8 cellular contexts compared by ENCODE assay signal in genomic region chr6:31114970-31115849, GRCh38. TPM values are rescaled to one million over a fixed set of nuclear protein-coding genes. Genes with fewer than 3 reads are reported as not detected.
DNase-seq lines count a peak whose midpoint lies in the region; ATAC-seq, FAIRE-seq and TF ChIP-seq lines count a peak whose summit lies in the region.

No MANE protein-coding gene starts in this region.

- no peak overlapping the region for H3K27ac Mint-ChIP-seq in activated CD8-positive, alpha-beta T cell treated with anti-CD3 and anti-CD28 coated beads for 36 hours

- BruUV-seq in K562 (replicated peaks; lab: Mats Ljungman, UMichigan): no TSS peak

- no peaks in the 10 kb centered on the region for H3K27me3 Mint-ChIP-seq in activated CD8-positive, alpha-beta T cell treated with anti-CD3 and anti-CD28 coated beads for 36 hours

- CTCF ChIA-PET in K562 (lab: Yijun Ruan, JAX; ENCODE audit: low intra/inter-chr PET ratio): interaction anchor here (0.7 kb wide), 1 partner anchor 95 kb away, joined by 3 read pairs; no protein-coding TSS in a partner anchor
- CTCF ChIA-PET in activated CD8-positive, alpha-beta T cell treated with anti-CD3 and anti-CD28 coated beads for 36 hours (lab: Charles Lee): interaction anchor here (1.0 to 1.6 kb wide), 3 partner anchors 14 to 200 kb away, joined by 3 to 5 read pairs (median 4); no protein-coding TSS in a partner anchor

- ATAC-seq in K562: peak; percentile 89
- ATAC-seq in activated CD8-positive, alpha-beta T cell treated with anti-CD3 and anti-CD28 coated beads for 36 hours: no peak
- ATAC-seq in HG02571 (IDR thresholded peaks at IDR 0.05; ENCODE audit: unreplicated experiment): no peak

- H3K27ac ChIP-seq in K562 (ENCODE audit: extremely low read depth, low read depth, low read length) (no peak overlapping the region), tibial artery (peak overlapping the region; percentile 74 to 75)

- DNase-seq in HS-27A (ENCODE audit: low read depth) (peak; percentile 53), K562 (ENCODE audit: extremely low read depth in 1 of 4, low spot score in 3 of 4) (peak in 2 of 4 experiments; percentile 43 to 48), kidney glomerular epithelial cell (lab: John Stamatoyannopoulos, UW) (peak; percentile 45), tibial artery (no peak), KBM-7 (no peak), GOT3 (lab: John Stamatoyannopoulos, UW) (no peak)
- DNase-seq in activated CD8-positive, alpha-beta T cell treated with anti-CD3 and anti-CD28 coated beads for 36 hours: no peak

- H3K79me2 ChIP-seq in K562 (ENCODE audit: control insufficient read depth, insufficient read depth, low read length): no peaks in the 10 kb centered on the region

- no peak overlapping the region; the same call in 1 of the 2 replicates for H3K4me2 ChIP-seq in K562 (ENCODE audit: insufficient read depth, low read length)

- H4K20me1 ChIP-seq in K562 (replicated peaks; ENCODE audit: control insufficient read depth, insufficient read depth, low read length): no peaks in the 10 kb centered on the region

- no peaks in the 10 kb centered on the region for H3K4me1 Mint-ChIP-seq in activated CD8-positive, alpha-beta T cell treated with anti-CD3 and anti-CD28 coated beads for 36 hours (ENCODE audit: low read depth)

- H3K4me3 ChIP-seq in K562 (no peak overlapping the region), tibial artery (peak overlapping the region; percentile 36 to 47)

- 3% methylated on average over 8 of the region's 9 CpGs for WGBS in K562 (ENCODE audit: insufficient coverage, low coverage, missing lambda C conversion rate)

- H3K9me3 ChIP-seq in K562 (replicated peaks; ENCODE audit: control insufficient read depth, insufficient read depth, low read depth, low read length) (no peaks in the 10 kb centered on the region), tibial artery (no peaks in the 10 kb centered on the region)

- H3K4me1 ChIP-seq in K562 (replicated peaks in 1 of 2; ENCODE audit: control insufficient read depth in 2 of 2, insufficient read depth in 2 of 2, low read length in 2 of 2) (peaks cover 0 to 2% of the 10 kb centered on the region in 2 experiments; a peak in 2 of 5 replicates), tibial artery (peaks cover 0 to 45% (median 31%) of the 10 kb centered on the region in 4 donors)

- TF ChIP-seq RAD21 in K562 (CRISPR knock-in tag; conservative IDR thresholded peaks at IDR 0.05 in 1 of 2, IDR thresholded peaks at IDR 0.05 in 1 of 2): peak; percentile 32 to 53; a peak in 3 of 4 replicates

- in situ Hi-C loops in K562 (cut with MboI): no loop called here
- in situ Hi-C loops in KBM-7 (cut with MboI; ENCODE audit: low pct_unique_long_range_greater_than_20kb, low sequenced_read_pairs): no loop called here

- H3K9me1 ChIP-seq in K562 (ENCODE audit: control insufficient read depth, insufficient read depth, low read length): no peaks in the 10 kb centered on the region

- no peaks in the 10 kb centered on the region for H3K36me3 Mint-ChIP-seq in activated CD8-positive, alpha-beta T cell treated with anti-CD3 and anti-CD28 coated beads for 36 hours (ENCODE audit: low read depth)

- FAIRE-seq in K562 (lab: Jason Lieb, UNC): peak; percentile 88

- no peaks in the 10 kb centered on the region for H3K36me3 ChIP-seq in K562 (ENCODE audit: control insufficient read depth, insufficient read depth, low read length)
- no peaks in the 10 kb centered on the region for H3K36me3 ChIP-seq in tibial artery

- no peak overlapping the region for H2AFZ ChIP-seq in K562 (ENCODE audit: low read depth, low read length)

- POLR2A ChIA-PET in K562 (lab: Yijun Ruan, JAX): interaction anchor here (0.6 to 1.8 kb wide), 6 partner anchors 10 to 763 kb away, joined by 3 to 5 read pairs (median 4); no protein-coding TSS in a partner anchor
- POLR2A ChIA-PET in activated CD8-positive, alpha-beta T cell treated with anti-CD3 and anti-CD28 coated beads for 36 hours (lab: Charles Lee): no interaction called here

- intact Hi-C loops in K562 (cut with micrococcal nuclease): no loop called here
- intact Hi-C loops in tibial artery (cut with DNase I; ENCODE audit: low total_unique reads): no loop called here
- intact Hi-C loops in activated CD8-positive, alpha-beta T cell treated with anti-CD3 and anti-CD28 coated beads for 36 hours (cut with micrococcal nuclease): no loop called here

- H3K9me3 Mint-ChIP-seq in activated CD8-positive, alpha-beta T cell treated with anti-CD3 and anti-CD28 coated beads for 36 hours: no peaks in the 10 kb centered on the region

- H3K4me3 Mint-ChIP-seq in activated CD8-positive, alpha-beta T cell treated with anti-CD3 and anti-CD28 coated beads for 36 hours: no peak overlapping the region

- peak; percentile 50 to 66 (median 56); a peak in 5 of 6 replicates for TF ChIP-seq CTCF in K562 (IDR thresholded peaks at IDR 0.05 in 2 of 3, conservative IDR thresholded peaks at IDR 0.05 in 1 of 3; ENCODE audit: insufficient read depth in 2 of 3, low read depth in 1 of 3, low read length in 3 of 3)
- TF ChIP-seq CTCF in tibial artery (IDR thresholded peaks at IDR 0.05): no peak
- no peak for TF ChIP-seq CTCF in activated CD8-positive, alpha-beta T cell treated with anti-CD3 and anti-CD28 coated beads for 36 hours (IDR thresholded peaks at IDR 0.05)

- H3K9ac ChIP-seq in K562 (ENCODE audit: insufficient read depth in 1 of 2, low read depth in 2 of 2, low read length in 2 of 2): no peak overlapping the region

- no peak for TF ChIP-seq EP300 in K562 (IDR thresholded peaks at IDR 0.05; ENCODE audit: low read length)

- H3K27me3 ChIP-seq in K562 (ENCODE audit: control insufficient read depth in 2 of 2, insufficient read depth in 2 of 2, low read length in 2 of 2): peaks cover 61 to 86% of the 10 kb centered on the region in 2 experiments
- no peaks in the 10 kb centered on the region for H3K27me3 ChIP-seq in tibial artery

- TF ChIP-seq POLR2A in K562 (conservative IDR thresholded peaks at IDR 0.05): no peak

RNA-seq across cellular contexts. Expression of gene PSORS1C1, which starts 0.6 kb away (rescaled TPM):
- 0.49 TPM in 1 of 2 replicates, not detected in the other for total RNA-seq in K562 (2011; cell fraction: chromatin; rRNA removed; ENCODE audit: low replicate concordance)
- 0.39 and 1.2 TPM in 2 replicates for total RNA-seq in K562 (2011; cell fraction: nucleolus; rRNA removed)
- 0.53 TPM in 1 of 2 replicates, not detected in the other for total RNA-seq in K562 (2011; cell fraction: nucleoplasm; rRNA removed)
- total RNA-seq in K562 (2014; rRNA removed): not detected in 2 replicates
- not detected in 2 replicates for total RNA-seq in K562 (2014; rRNA removed; fragmentation: Illumina TruSeq; extraction: Trizol)
- total RNA-seq in K562 (2015; rRNA removed; fragmentation: Illumina TruSeq; extraction: Trizol): not detected in 2 replicates
- total RNA-seq in K562 (2021): not detected in 2 replicates
- 0.14 TPM in 1 of 2 replicates, not detected in the other for polyA plus RNA-seq in K562 (2011; rRNA removed)
- 0.10 TPM in 1 of 2 replicates, not detected in the other for polyA plus RNA-seq in K562 (2011; cell fraction: cytosol; rRNA removed)
- 0.39 and 0.75 TPM in 2 replicates for polyA plus RNA-seq in K562 (2011; cell fraction: nucleus; rRNA removed)
- polyA plus RNA-seq in K562 (2012): 0.14 and 0.34 TPM in 2 replicates
- not detected in 2 replicates for polyA plus RNA-seq in K562 (2014; fragmentation: Illumina TruSeq; extraction: Trizol)
- polyA plus RNA-seq in K562 (2014; fragmentation: Nextera tagmentation; extraction: Ambion mirVana): under 1 TPM in 1 of 2 experiments, not detected in 1; 0.11 TPM
- polyA plus RNA-seq in K562 (2014; rRNA removed): 0.27 TPM in 1 of 2 replicates, not detected in the other
- not detected in 2 replicates for polyA minus RNA-seq in K562 (2011; rRNA and poly(A)+ RNA removed)
- polyA minus RNA-seq in K562 (2011; cell fraction: cytosol; rRNA and poly(A)+ RNA removed): not detected in 2 replicates
- polyA minus RNA-seq in K562 (2011; cell fraction: nucleus; rRNA and poly(A)+ RNA removed): not detected in 2 replicates
- total RNA-seq in activated CD8-positive, alpha-beta T cell treated with anti-CD3 and anti-CD28 coated beads for 36 hours: not detected

RNA-seq across cellular contexts. Expression of gene C6orf15, which starts 2.8 kb away (rescaled TPM):
- not detected in 2 replicates for total RNA-seq in K562 (2011; cell fraction: chromatin; rRNA removed; ENCODE audit: low replicate concordance)
- total RNA-seq in K562 (2011; cell fraction: nucleolus; rRNA removed): not detected in 2 replicates
- not detected in 2 replicates for total RNA-seq in K562 (2011; cell fraction: nucleoplasm; rRNA removed)
- total RNA-seq in K562 (2014; rRNA removed) (not detected in 2 replicates), K562 (2014; rRNA removed; fragmentation: Illumina TruSeq; extraction: Trizol) (not detected in 2 replicates), K562 (2015; rRNA removed; fragmentation: Illumina TruSeq; extraction: Trizol) (not detected in 2 replicates), K562 (2021) (not detected in 2 replicates)
- polyA plus RNA-seq in K562 (2011; rRNA removed) (not detected in 2 replicates), K562 (2014; fragmentation: Illumina TruSeq; extraction: Trizol) (not detected in 2 replicates), K562 (2014; fragmentation: Nextera tagmentation; extraction: Ambion mirVana) (not detected), K562 (2014; rRNA removed) (not detected in 2 replicates)
- polyA plus RNA-seq in K562 (2011; cell fraction: cytosol; rRNA removed): not detected in 2 replicates
- polyA plus RNA-seq in K562 (2011; cell fraction: nucleus; rRNA removed): not detected in 2 replicates
- polyA plus RNA-seq in K562 (2012): not detected in 2 replicates
- polyA minus RNA-seq in K562 (2011; rRNA and poly(A)+ RNA removed): not detected in 2 replicates
- not detected in 2 replicates for polyA minus RNA-seq in K562 (2011; cell fraction: cytosol; rRNA and poly(A)+ RNA removed)
- not detected in 2 replicates for polyA minus RNA-seq in K562 (2011; cell fraction: nucleus; rRNA and poly(A)+ RNA removed)
- total RNA-seq in activated CD8-positive, alpha-beta T cell treated with anti-CD3 and anti-CD28 coated beads for 36 hours: not detected

RNA-seq across cellular contexts. Expression of gene CDSN, which starts 5.0 kb away (rescaled TPM):
- not detected in 2 replicates for total RNA-seq in K562 (2011; cell fraction: chromatin; rRNA removed; ENCODE audit: low replicate concordance)
- not detected in 2 replicates for total RNA-seq in K562 (2011; cell fraction: nucleolus; rRNA removed)
- not detected in 2 replicates for total RNA-seq in K562 (2011; cell fraction: nucleoplasm; rRNA removed)
- total RNA-seq in K562 (2014; rRNA removed) (not detected in 2 replicates), K562 (2014; rRNA removed; fragmentation: Illumina TruSeq; extraction: Trizol) (not detected in 2 replicates), K562 (2015; rRNA removed; fragmentation: Illumina TruSeq; extraction: Trizol) (not detected in 2 replicates), K562 (2021) (not detected in 2 replicates)
- polyA plus RNA-seq in K562 (2011; rRNA removed) (not detected in 2 replicates), K562 (2014; fragmentation: Illumina TruSeq; extraction: Trizol) (not detected in 2 replicates), K562 (2014; fragmentation: Nextera tagmentation; extraction: Ambion mirVana) (not detected), K562 (2014; rRNA removed) (not detected in 2 replicates)
- not detected in 2 replicates for polyA plus RNA-seq in K562 (2011; cell fraction: cytosol; rRNA removed)
- polyA plus RNA-seq in K562 (2011; cell fraction: nucleus; rRNA removed): not detected in 2 replicates
- not detected in 2 replicates for polyA plus RNA-seq in K562 (2012)
- polyA minus RNA-seq in K562 (2011; rRNA and poly(A)+ RNA removed): not detected in 2 replicates
- not detected in 2 replicates for polyA minus RNA-seq in K562 (2011; cell fraction: cytosol; rRNA and poly(A)+ RNA removed)
- polyA minus RNA-seq in K562 (2011; cell fraction: nucleus; rRNA and poly(A)+ RNA removed): not detected in 2 replicates
- total RNA-seq in activated CD8-positive, alpha-beta T cell treated with anti-CD3 and anti-CD28 coated beads for 36 hours: not detected

RNA-seq across cellular contexts. Expression of gene PSORS1C2, which starts 23.7 kb away (rescaled TPM):
- total RNA-seq in K562 (2011; cell fraction: chromatin; rRNA removed; ENCODE audit: low replicate concordance): not detected in 2 replicates
- total RNA-seq in K562 (2011; cell fraction: nucleolus; rRNA removed): not detected in 2 replicates
- not detected in 2 replicates for total RNA-seq in K562 (2011; cell fraction: nucleoplasm; rRNA removed)
- total RNA-seq in K562 (2014; rRNA removed) (not detected in 2 replicates), K562 (2014; rRNA removed; fragmentation: Illumina TruSeq; extraction: Trizol) (not detected in 2 replicates), K562 (2015; rRNA removed; fragmentation: Illumina TruSeq; extraction: Trizol) (not detected in 2 replicates), K562 (2021) (not detected in 2 replicates)
- polyA plus RNA-seq in K562 (2011; rRNA removed) (not detected in 2 replicates), K562 (2014; fragmentation: Illumina TruSeq; extraction: Trizol) (not detected in 2 replicates), K562 (2014; fragmentation: Nextera tagmentation; extraction: Ambion mirVana) (not detected), K562 (2014; rRNA removed) (not detected in 2 replicates)
- not detected in 2 replicates for polyA plus RNA-seq in K562 (2011; cell fraction: cytosol; rRNA removed)
- polyA plus RNA-seq in K562 (2011; cell fraction: nucleus; rRNA removed): not detected in 2 replicates
- 0.07 TPM in 1 of 2 replicates, not detected in the other for polyA plus RNA-seq in K562 (2012)
- polyA minus RNA-seq in K562 (2011; rRNA and poly(A)+ RNA removed): not detected in 2 replicates
- not detected in 2 replicates for polyA minus RNA-seq in K562 (2011; cell fraction: cytosol; rRNA and poly(A)+ RNA removed)
- polyA minus RNA-seq in K562 (2011; cell fraction: nucleus; rRNA and poly(A)+ RNA removed): not detected in 2 replicates
- not detected for total RNA-seq in activated CD8-positive, alpha-beta T cell treated with anti-CD3 and anti-CD28 coated beads for 36 hours

RNA-seq across cellular contexts. Expression of gene CCHCR1, which starts 42.4 kb away (rescaled TPM):
- 107 and 201 TPM in 2 replicates for total RNA-seq in K562 (2011; cell fraction: chromatin; rRNA removed; ENCODE audit: low replicate concordance)
- 93.2 and 100 TPM in 2 replicates for total RNA-seq in K562 (2011; cell fraction: nucleolus; rRNA removed)
- 98.8 and 128 TPM in 2 replicates for total RNA-seq in K562 (2011; cell fraction: nucleoplasm; rRNA removed)
- total RNA-seq in K562 (2014; rRNA removed) (37.6 and 40.3 TPM in 2 replicates), K562 (2014; rRNA removed; fragmentation: Illumina TruSeq; extraction: Trizol) (26.2 and 29.8 TPM in 2 replicates), K562 (2015; rRNA removed; fragmentation: Illumina TruSeq; extraction: Trizol) (32.2 and 34.8 TPM in 2 replicates), K562 (2021) (35.0 and 45.8 TPM in 2 replicates)
- polyA plus RNA-seq in K562 (2011; rRNA removed) (31.2 and 32.0 TPM in 2 replicates), K562 (2014; fragmentation: Illumina TruSeq; extraction: Trizol) (29.3 and 36.1 TPM in 2 replicates), K562 (2014; fragmentation: Nextera tagmentation; extraction: Ambion mirVana) (1 to 10 TPM; 1.2 to 1.8 TPM), K562 (2014; rRNA removed) (45.9 and 47.3 TPM in 2 replicates)
- 22.6 and 37.5 TPM in 2 replicates for polyA plus RNA-seq in K562 (2011; cell fraction: cytosol; rRNA removed)
- 98.6 and 137 TPM in 2 replicates for polyA plus RNA-seq in K562 (2011; cell fraction: nucleus; rRNA removed)
- 35.4 and 47.1 TPM in 2 replicates for polyA plus RNA-seq in K562 (2012)
- 22.0 and 24.5 TPM in 2 replicates for polyA minus RNA-seq in K562 (2011; rRNA and poly(A)+ RNA removed)
- polyA minus RNA-seq in K562 (2011; cell fraction: cytosol; rRNA and poly(A)+ RNA removed): 16.9 and 22.0 TPM in 2 replicates
- 41.9 and 47.2 TPM in 2 replicates for polyA minus RNA-seq in K562 (2011; cell fraction: nucleus; rRNA and poly(A)+ RNA removed)
- 10 to 100 TPM; 39.2 to 39.8 TPM for total RNA-seq in activated CD8-positive, alpha-beta T cell treated with anti-CD3 and anti-CD28 coated beads for 36 hours

Comparison
In these comparisons a context has a peak if more than half of its experiments do, and no peak if none do; other contexts are left out.
1. DNase-seq: peak in HS-27A (single experiment) and kidney glomerular epithelial cell (single experiment); none in tibial artery (0 of 2), KBM-7 (single experiment), activated CD8-positive, alpha-beta T cell treated with anti-CD3 and anti-CD28 coated beads for 36 hours (single experiment) and GOT3 (single experiment).
2. CTCF ChIP-seq: peak in K562 (3 of 3); none in tibial artery (0 of 2) and activated CD8-positive, alpha-beta T cell treated with anti-CD3 and anti-CD28 coated beads for 36 hours (single experiment).